ENCODE assay signal across 8 cellular contexts in the genomic region with DNA sequence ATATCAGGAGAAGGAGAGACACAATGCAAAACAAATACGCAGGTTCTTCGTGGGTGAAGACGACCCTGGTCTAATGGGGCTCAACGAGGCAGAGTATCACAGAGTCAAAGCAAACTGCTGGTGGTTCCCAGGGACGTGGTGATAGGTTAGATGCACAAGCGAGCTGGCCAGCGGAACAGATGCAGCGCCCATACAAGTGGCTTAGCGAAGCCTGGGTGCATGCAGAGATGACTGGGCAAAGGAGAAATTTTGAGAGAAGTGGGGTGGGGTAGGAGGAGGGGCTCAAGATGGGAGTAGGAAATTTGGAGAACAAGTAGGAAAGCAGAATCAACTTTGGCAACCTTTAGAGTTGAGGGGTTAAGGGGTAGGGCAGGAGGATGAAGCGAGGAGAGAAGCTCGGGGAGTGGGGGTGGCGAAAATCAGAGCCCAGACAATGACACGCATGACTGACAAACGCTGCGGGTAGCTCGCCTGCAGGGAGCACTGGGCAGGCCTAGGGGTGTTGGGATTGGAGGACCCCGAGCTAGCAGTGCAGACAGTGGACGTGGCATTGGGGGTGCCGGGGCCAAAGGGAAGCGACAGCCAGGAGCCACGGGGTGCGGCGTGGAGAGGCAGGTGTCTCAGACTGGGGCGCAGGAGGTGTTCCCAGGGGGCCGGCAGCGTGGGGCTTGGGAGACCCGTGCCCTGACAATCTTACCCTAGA. TPM values are rescaled to one million over a fixed set of nuclear protein-coding genes. Genes with fewer than 3 reads are reported as not detected.
DNase-seq lines count a peak whose midpoint lies in the region; ATAC-seq and TF ChIP-seq lines count a peak whose summit lies in the region.

No MANE protein-coding gene starts in this region.

- no peaks in the 10 kb centered on the region for H3K9me3 ChIP-seq in osteoblast (ENCODE audit: low read depth, low read length)

- H3K27me3 ChIP-seq in foreskin keratinocyte (no peaks in the 10 kb centered on the region), osteoblast (ENCODE audit: insufficient read depth, low read length) (no peaks in the 10 kb centered on the region)

- H3K4me3 ChIP-seq in osteoblast (ENCODE audit: insufficient read depth, low read length): peak overlapping the region; percentile 98

- H4K20me1 ChIP-seq in osteoblast (ENCODE audit: insufficient read depth, low read length): peaks cover 25% of the 10 kb centered on the region

- H3K79me2 ChIP-seq in osteoblast (ENCODE audit: insufficient read depth, low read length): peaks cover 52% of the 10 kb centered on the region

- ATAC-seq in GM18517 (IDR thresholded peaks at IDR 0.05; ENCODE audit: unreplicated experiment) (peak; percentile 53), HG02981 (IDR thresholded peaks at IDR 0.05; ENCODE audit: unreplicated experiment) (peak; percentile 60), foreskin keratinocyte (peak; percentile 46)

- peaks cover 13% of the 10 kb centered on the region for H3K36me3 ChIP-seq in osteoblast (ENCODE audit: insufficient read depth, low read length)

- H3K4me1 ChIP-seq in foreskin keratinocyte: peaks cover 6% of the 10 kb centered on the region
- peaks cover 20% of the 10 kb centered on the region for H3K4me1 ChIP-seq in osteoblast (ENCODE audit: insufficient read depth, low read length)

- peak overlapping the region; percentile 93 for H3K4me2 ChIP-seq in osteoblast (ENCODE audit: insufficient read depth, low read length)

- peak overlapping the region; percentile 95 for H2AFZ ChIP-seq in osteoblast (ENCODE audit: low read length)

- TF ChIP-seq CTCF in foreskin keratinocyte (conservative IDR thresholded peaks at IDR 0.05) (no peak), osteoblast (IDR thresholded peaks at IDR 0.05; ENCODE audit: extremely low read depth, low read depth, low read length) (no peak)

- DNase-seq in AG08396 (ENCODE audit: low spot score): peak; percentile 31
- peak; percentile 46 for DNase-seq in NCI-H69 (lab: John Stamatoyannopoulos, UW)
- peak; percentile 1 for DNase-seq in activated T-helper 1 cell treated with Interleukin-2 at 50 U/mL for 16 hours (ENCODE audit: low read depth)
- peak in 1 of 2 donors; percentile 33 for DNase-seq in foreskin keratinocyte
- DNase-seq in osteoblast (ENCODE audit: insufficient read length, low spot score, missing footprints): peak; percentile 69
- no peak for DNase-seq in NK-92 treated with Interleukin-12 subunit alpha and Interleukin-12 subunit beta, amount 100 ng/mL, for 24 hours (lab: John Stamatoyannopoulos, UW)

- H3K27ac ChIP-seq in foreskin keratinocyte: peak overlapping the region; percentile 42
- H3K27ac ChIP-seq in osteoblast (ENCODE audit: low read depth, low read length): peak overlapping the region; percentile 94

RNA-seq across cellular contexts. Expression of gene FAM98A, which starts 0.5 kb away (rescaled TPM):
- total RNA-seq in foreskin keratinocyte: 57.1 and 58.7 TPM in 2 replicates
- 24.5 and 27.3 TPM in 2 replicates for polyA plus RNA-seq in foreskin keratinocyte
- total RNA-seq in osteoblast: 22.8 and 68.7 TPM in 2 replicates
